Comparison of ENCODE assay signal across 1 cellular context in the genomic region with DNA sequence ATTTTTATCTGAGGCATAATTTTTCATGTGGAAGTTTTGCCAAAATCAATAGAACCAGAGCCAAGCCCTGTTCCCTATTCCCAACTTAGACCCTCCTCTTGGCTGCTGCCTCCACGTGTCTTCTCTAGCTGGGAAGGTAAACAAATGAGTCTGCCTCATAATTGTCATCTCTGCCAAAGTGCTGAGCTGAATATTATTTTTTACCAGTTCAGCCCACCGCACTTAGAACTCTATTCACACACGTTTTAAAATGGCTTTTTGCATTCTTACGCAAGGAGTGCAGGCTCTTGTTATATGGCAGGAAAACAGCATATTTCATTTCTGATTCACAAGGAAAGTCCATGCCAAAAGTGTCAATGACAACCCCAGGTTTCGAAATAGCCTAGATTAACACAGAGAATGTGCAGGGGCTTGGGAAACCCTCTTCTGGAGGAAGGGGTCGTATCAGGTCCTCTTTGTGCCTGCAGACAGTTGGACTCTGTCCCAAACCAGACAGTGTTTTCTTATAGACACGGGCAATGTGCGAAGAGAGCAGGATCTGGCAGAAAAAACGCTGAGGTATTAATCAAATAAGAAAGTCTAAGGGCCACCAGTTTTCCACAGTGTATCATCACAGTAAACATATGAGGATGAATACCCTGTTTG.
TF ChIP-seq lines count a peak whose summit lies in the region.

No MANE protein-coding gene starts in this region.

TF ChIP-seq in HEK293, 187 proteins besides CTCF, POLR2A, EP300 and RAD21 (continued from another document and continues in another):
- TF ChIP-seq, protein P1, sequence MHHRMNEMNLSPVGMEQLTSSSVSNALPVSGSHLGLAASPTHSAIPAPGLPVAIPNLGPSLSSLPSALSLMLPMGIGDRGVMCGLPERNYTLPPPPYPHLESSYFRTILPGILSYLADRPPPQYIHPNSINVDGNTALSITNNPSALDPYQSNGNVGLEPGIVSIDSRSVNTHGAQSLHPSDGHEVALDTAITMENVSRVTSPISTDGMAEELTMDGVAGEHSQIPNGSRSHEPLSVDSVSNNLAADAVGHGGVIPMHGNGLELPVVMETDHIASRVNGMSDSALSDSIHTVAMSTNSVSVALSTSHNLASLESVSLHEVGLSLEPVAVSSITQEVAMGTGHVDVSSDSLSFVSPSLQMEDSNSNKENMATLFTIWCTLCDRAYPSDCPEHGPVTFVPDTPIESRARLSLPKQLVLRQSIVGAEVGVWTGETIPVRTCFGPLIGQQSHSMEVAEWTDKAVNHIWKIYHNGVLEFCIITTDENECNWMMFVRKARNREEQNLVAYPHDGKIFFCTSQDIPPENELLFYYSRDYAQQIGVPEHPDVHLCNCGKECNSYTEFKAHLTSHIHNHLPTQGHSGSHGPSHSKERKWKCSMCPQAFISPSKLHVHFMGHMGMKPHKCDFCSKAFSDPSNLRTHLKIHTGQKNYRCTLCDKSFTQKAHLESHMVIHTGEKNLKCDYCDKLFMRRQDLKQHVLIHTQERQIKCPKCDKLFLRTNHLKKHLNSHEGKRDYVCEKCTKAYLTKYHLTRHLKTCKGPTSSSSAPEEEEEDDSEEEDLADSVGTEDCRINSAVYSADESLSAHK (tag by site-specific recombination; IDR thresholded peaks at IDR 0.05) = no peak
- no peak for TF ChIP-seq ZNF394 (tag by site-specific recombination; IDR thresholded peaks at IDR 0.05; ENCODE audit: borderline replicate concordance)
- 0 out of 2 replicates have a peak, but pooled peaks have one; percentile 0 for TF ChIP-seq OVOL3 (tag by site-specific recombination; IDR thresholded peaks at IDR 0.05)
- TF ChIP-seq ZNF221 (tag by site-specific recombination; IDR thresholded peaks at IDR 0.05; ENCODE audit: borderline replicate concordance) = no peak
- TF ChIP-seq TRIM28 (IDR thresholded peaks at IDR 0.05; ENCODE audit: borderline replicate concordance, low read length) = no peak
- TF ChIP-seq ZNF792 (tag by site-specific recombination; IDR thresholded peaks at IDR 0.05) = no peak
- TF ChIP-seq, protein P2, sequence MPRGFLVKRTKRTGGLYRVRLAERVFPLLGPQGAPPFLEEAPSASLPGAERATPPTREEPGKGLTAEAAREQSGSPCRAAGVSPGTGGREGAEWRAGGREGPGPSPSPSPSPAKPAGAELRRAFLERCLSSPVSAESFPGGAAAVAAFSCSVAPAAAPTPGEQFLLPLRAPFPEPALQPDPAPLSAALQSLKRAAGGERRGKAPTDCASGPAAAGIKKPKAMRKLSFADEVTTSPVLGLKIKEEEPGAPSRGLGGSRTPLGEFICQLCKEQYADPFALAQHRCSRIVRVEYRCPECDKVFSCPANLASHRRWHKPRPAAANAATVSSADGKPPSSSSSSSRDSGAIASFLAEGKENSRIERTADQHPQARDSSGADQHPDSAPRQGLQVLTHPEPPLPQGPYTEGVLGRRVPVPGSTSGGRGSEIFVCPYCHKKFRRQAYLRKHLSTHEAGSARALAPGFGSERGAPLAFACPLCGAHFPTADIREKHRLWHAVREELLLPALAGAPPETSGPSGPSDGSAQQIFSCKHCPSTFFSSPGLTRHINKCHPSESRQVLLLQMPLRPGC (tag by site-specific recombination; IDR thresholded peaks at IDR 0.05) = no peak
- no peak for TF ChIP-seq SCRT2 (tag by site-specific recombination; IDR thresholded peaks at IDR 0.05)
- TF ChIP-seq ZNF776 (tag by site-specific recombination; IDR thresholded peaks at IDR 0.05; ENCODE audit: borderline replicate concordance) = no peak
- no peak for TF ChIP-seq ZNF585B (tag by site-specific recombination; IDR thresholded peaks at IDR 0.05)
- TF ChIP-seq ZBTB17 (tag by site-specific recombination; IDR thresholded peaks at IDR 0.05) = peak; percentile 58; the same call in 1 of the 2 replicates
- TF ChIP-seq ZNF132 (tag by site-specific recombination; IDR thresholded peaks at IDR 0.05; ENCODE audit: borderline replicate concordance) = no peak
- TF ChIP-seq, protein P3, sequence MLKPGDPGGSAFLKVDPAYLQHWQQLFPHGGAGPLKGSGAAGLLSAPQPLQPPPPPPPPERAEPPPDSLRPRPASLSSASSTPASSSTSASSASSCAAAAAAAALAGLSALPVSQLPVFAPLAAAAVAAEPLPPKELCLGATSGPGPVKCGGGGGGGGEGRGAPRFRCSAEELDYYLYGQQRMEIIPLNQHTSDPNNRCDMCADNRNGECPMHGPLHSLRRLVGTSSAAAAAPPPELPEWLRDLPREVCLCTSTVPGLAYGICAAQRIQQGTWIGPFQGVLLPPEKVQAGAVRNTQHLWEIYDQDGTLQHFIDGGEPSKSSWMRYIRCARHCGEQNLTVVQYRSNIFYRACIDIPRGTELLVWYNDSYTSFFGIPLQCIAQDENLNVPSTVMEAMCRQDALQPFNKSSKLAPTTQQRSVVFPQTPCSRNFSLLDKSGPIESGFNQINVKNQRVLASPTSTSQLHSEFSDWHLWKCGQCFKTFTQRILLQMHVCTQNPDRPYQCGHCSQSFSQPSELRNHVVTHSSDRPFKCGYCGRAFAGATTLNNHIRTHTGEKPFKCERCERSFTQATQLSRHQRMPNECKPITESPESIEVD (tag by site-specific recombination; IDR thresholded peaks at IDR 0.05) = peak; percentile 80; the same call in 1 of the 2 replicates
- TF ChIP-seq, protein P4, sequence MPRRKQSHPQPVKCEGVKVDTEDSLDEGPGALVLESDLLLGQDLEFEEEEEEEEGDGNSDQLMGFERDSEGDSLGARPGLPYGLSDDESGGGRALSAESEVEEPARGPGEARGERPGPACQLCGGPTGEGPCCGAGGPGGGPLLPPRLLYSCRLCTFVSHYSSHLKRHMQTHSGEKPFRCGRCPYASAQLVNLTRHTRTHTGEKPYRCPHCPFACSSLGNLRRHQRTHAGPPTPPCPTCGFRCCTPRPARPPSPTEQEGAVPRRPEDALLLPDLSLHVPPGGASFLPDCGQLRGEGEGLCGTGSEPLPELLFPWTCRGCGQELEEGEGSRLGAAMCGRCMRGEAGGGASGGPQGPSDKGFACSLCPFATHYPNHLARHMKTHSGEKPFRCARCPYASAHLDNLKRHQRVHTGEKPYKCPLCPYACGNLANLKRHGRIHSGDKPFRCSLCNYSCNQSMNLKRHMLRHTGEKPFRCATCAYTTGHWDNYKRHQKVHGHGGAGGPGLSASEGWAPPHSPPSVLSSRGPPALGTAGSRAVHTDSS (tag by site-specific recombination; IDR thresholded peaks at IDR 0.05) = no peak
- TF ChIP-seq, protein P5, sequence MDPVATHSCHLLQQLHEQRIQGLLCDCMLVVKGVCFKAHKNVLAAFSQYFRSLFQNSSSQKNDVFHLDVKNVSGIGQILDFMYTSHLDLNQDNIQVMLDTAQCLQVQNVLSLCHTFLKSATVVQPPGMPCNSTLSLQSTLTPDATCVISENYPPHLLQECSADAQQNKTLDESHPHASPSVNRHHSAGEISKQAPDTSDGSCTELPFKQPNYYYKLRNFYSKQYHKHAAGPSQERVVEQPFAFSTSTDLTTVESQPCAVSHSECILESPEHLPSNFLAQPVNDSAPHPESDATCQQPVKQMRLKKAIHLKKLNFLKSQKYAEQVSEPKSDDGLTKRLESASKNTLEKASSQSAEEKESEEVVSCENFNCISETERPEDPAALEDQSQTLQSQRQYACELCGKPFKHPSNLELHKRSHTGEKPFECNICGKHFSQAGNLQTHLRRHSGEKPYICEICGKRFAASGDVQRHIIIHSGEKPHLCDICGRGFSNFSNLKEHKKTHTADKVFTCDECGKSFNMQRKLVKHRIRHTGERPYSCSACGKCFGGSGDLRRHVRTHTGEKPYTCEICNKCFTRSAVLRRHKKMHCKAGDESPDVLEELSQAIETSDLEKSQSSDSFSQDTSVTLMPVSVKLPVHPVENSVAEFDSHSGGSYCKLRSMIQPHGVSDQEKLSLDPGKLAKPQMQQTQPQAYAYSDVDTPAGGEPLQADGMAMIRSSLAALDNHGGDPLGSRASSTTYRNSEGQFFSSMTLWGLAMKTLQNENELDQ (tag by site-specific recombination; IDR thresholded peaks at IDR 0.05; ENCODE audit: low read depth) = no peak
- no peak for TF ChIP-seq ZNF560 (tag by site-specific recombination; IDR thresholded peaks at IDR 0.05; ENCODE audit: borderline replicate concordance)
- TF ChIP-seq ZNF311 (tag by site-specific recombination; IDR thresholded peaks at IDR 0.05; ENCODE audit: borderline replicate concordance) = no peak
- TF ChIP-seq ZNF121 (tag by site-specific recombination; IDR thresholded peaks at IDR 0.05) = no peak
- no peak; the same call in 1 of the 2 replicates for TF ChIP-seq OSR2 (tag by site-specific recombination; IDR thresholded peaks at IDR 0.05)
- 0 out of 2 replicates have a peak, but pooled peaks have one; percentile 24 for TF ChIP-seq GLIS1 (tag by site-specific recombination; IDR thresholded peaks at IDR 0.05)
- no peak for TF ChIP-seq PRDM1 (tag by site-specific recombination; IDR thresholded peaks at IDR 0.05)
- TF ChIP-seq, protein P6, sequence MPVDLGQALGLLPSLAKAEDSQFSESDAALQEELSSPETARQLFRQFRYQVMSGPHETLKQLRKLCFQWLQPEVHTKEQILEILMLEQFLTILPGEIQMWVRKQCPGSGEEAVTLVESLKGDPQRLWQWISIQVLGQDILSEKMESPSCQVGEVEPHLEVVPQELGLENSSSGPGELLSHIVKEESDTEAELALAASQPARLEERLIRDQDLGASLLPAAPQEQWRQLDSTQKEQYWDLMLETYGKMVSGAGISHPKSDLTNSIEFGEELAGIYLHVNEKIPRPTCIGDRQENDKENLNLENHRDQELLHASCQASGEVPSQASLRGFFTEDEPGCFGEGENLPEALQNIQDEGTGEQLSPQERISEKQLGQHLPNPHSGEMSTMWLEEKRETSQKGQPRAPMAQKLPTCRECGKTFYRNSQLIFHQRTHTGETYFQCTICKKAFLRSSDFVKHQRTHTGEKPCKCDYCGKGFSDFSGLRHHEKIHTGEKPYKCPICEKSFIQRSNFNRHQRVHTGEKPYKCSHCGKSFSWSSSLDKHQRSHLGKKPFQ (tag by site-specific recombination; IDR thresholded peaks at IDR 0.05) = peak; percentile 96
- TF ChIP-seq, protein P7, sequence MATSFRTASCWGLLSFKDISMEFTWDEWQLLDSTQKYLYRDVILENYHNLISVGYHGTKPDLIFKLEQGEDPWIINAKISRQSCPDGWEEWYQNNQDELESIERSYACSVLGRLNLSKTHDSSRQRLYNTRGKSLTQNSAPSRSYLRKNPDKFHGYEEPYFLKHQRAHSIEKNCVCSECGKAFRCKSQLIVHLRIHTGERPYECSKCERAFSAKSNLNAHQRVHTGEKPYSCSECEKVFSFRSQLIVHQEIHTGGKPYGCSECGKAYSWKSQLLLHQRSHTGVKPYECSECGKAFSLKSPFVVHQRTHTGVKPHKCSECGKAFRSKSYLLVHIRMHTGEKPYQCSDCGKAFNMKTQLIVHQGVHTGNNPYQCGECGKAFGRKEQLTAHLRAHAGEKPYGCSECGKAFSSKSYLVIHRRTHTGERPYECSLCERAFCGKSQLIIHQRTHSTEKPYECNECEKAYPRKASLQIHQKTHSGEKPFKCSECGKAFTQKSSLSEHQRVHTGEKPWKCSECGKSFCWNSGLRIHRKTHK (tag by site-specific recombination; IDR thresholded peaks at IDR 0.05) = no peak
- TF ChIP-seq ZNF138 (tag by site-specific recombination; IDR thresholded peaks at IDR 0.05; ENCODE audit: borderline replicate concordance) = no peak
- no peak for TF ChIP-seq ZNF624 (tag by site-specific recombination; IDR thresholded peaks at IDR 0.05)
- TF ChIP-seq ZNF157 (tag by site-specific recombination; IDR thresholded peaks at IDR 0.05) = no peak
- no peak for TF ChIP-seq HOXD13 (CRISPR knock-in tag; IDR thresholded peaks at IDR 0.05; ENCODE audit: borderline replicate concordance)
- TF ChIP-seq ZNF654 (tag by site-specific recombination; IDR thresholded peaks at IDR 0.05; ENCODE audit: low read depth) = no peak
- TF ChIP-seq, protein P8, sequence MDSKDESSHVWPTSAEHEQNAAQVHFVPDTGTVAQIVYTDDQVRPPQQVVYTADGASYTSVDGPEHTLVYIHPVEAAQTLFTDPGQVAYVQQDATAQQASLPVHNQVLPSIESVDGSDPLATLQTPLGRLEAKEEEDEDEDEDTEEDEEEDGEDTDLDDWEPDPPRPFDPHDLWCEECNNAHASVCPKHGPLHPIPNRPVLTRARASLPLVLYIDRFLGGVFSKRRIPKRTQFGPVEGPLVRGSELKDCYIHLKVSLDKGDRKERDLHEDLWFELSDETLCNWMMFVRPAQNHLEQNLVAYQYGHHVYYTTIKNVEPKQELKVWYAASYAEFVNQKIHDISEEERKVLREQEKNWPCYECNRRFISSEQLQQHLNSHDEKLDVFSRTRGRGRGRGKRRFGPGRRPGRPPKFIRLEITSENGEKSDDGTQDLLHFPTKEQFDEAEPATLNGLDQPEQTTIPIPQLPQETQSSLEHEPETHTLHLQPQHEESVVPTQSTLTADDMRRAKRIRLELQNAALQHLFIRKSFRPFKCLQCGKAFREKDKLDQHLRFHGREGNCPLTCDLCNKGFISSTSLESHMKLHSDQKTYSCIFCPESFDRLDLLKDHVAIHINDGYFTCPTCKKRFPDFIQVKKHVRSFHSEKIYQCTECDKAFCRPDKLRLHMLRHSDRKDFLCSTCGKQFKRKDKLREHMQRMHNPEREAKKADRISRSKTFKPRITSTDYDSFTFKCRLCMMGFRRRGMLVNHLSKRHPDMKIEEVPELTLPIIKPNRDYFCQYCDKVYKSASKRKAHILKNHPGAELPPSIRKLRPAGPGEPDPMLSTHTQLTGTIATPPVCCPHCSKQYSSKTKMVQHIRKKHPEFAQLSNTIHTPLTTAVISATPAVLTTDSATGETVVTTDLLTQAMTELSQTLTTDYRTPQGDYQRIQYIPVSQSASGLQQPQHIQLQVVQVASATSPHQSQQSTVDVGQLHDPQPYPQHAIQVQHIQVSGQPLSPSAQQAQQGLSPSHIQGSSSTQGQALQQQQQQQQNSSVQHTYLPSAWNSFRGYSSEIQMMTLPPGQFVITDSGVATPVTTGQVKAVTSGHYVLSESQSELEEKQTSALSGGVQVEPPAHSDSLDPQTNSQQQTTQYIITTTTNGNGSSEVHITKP (tag by site-specific recombination; IDR thresholded peaks at IDR 0.05) = peak; percentile 67; the same call in 1 of the 2 replicates
- no peak for TF ChIP-seq ZNF768 (tag by site-specific recombination; IDR thresholded peaks at IDR 0.05)
- TF ChIP-seq GLI2 (tag by site-specific recombination; IDR thresholded peaks at IDR 0.05; ENCODE audit: borderline replicate concordance, low read depth) = no peak
- no peak for TF ChIP-seq ZNF354C (tag by site-specific recombination; IDR thresholded peaks at IDR 0.05; ENCODE audit: borderline replicate concordance, low read depth)
- TF ChIP-seq SETDB1 (IDR thresholded peaks at IDR 0.05; ENCODE audit: insufficient read length, low read length) = no peak
- TF ChIP-seq ZNF791 (tag by site-specific recombination; IDR thresholded peaks at IDR 0.05) = no peak
- no peak for TF ChIP-seq ZNF335 (tag by site-specific recombination; conservative IDR thresholded peaks at IDR 0.05)
- no peak for TF ChIP-seq ZNF473 (tag by site-specific recombination; IDR thresholded peaks at IDR 0.05)
- TF ChIP-seq ZNF621 (tag by site-specific recombination; IDR thresholded peaks at IDR 0.05) = no peak
- no peak for TF ChIP-seq ZNF610 (tag by site-specific recombination; IDR thresholded peaks at IDR 0.05; ENCODE audit: borderline replicate concordance)
- TF ChIP-seq ZNF521 (tag by site-specific recombination; IDR thresholded peaks at IDR 0.05) = no peak
- no peak for TF ChIP-seq ZNF174 (tag by site-specific recombination; IDR thresholded peaks at IDR 0.05)
- no peak for TF ChIP-seq ZNF16 (tag by site-specific recombination; IDR thresholded peaks at IDR 0.05; ENCODE audit: low read depth)
- no peak for TF ChIP-seq ZNF707 (tag by site-specific recombination; IDR thresholded peaks at IDR 0.05)
- TF ChIP-seq ZNF184 (tag by site-specific recombination; IDR thresholded peaks at IDR 0.05) = no peak
- peak; percentile 43; the same call in 1 of the 2 replicates for TF ChIP-seq SP7 (tag by site-specific recombination; IDR thresholded peaks at IDR 0.05)
- no peak for TF ChIP-seq SCRT1 (tag by site-specific recombination; IDR thresholded peaks at IDR 0.05; ENCODE audit: borderline replicate concordance)
